ENCODE assay signal across 14 cellular contexts in the genomic region with DNA sequence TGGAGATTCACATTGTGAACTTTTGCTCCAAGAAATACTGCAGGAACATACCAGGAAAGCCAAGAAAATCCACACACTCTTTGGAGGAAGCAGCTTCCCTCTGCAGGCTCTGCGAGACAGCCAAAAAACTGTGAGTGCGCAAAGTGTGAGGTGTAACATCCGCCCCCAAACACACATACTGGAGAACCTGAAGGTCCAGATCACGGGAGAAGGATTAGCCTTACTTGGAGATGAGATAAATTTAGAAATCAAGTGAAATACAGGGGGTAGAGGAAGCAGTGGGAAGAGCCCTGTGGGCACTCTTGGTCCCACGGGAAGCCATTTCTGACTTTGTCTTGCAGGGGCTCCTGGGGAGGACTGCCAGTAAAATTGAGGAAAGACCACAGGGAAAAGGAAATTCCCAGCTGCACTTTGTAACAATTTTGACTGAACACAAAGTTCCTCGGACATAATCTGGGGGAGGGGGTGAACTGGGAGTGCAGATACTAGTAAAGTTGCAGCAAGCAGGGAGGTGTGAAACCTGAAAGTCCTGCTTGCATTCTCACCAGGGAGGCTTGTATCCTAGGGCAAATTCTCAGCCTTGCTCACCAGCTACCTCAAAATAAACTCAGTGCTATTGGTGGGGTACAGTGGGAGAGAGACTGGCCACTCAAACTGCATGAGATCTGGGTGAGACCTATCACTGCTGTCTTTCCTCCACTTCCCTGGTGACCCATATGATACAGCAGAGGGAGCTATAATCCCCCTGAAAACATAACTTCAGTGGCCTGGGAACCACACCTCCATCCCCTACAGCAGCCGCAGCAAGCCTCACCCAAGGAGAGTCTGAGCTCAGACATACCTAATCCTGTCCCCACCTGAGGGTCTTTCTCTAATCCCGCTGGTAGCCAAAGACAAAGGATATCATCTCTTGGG.
DNase-seq lines count a peak whose midpoint lies in the region; ATAC-seq and TF ChIP-seq lines count a peak whose summit lies in the region.
"Had no signal": no experiment of that assay in that cellular context is flagged by ENCODE, and none has a peak within 500 bp of the region (broad histone marks: within the 10 kb centered on the region; RNA-seq: fewer than 3 reads in every experiment).

No MANE protein-coding gene starts in this region.

- no peak overlapping the region for H3K27ac ChIP-seq in left lung

- H3K4me1 ChIP-seq in Loucy (ENCODE audit: insufficient read depth, low read length, poor library complexity, severe bottlenecking) (no peaks in the 10 kb centered on the region), mucosa of descending colon (ENCODE audit: low read depth) (no peaks in the 10 kb centered on the region), left lung (no peaks in the 10 kb centered on the region)

- peaks cover 16% of the 10 kb centered on the region for H3K36me3 Mint-ChIP-seq in chondrocyte (ENCODE audit: low read depth)

- H3K27me3 Mint-ChIP-seq in chondrocyte (ENCODE audit: low read depth) = peaks cover 10% of the 10 kb centered on the region

- H4K20me1 ChIP-seq in Loucy (ENCODE audit: insufficient read depth, low read length, poor library complexity, severe bottlenecking) = no peaks in the 10 kb centered on the region

- TF ChIP-seq CTCF in GM06990 (IDR thresholded peaks at IDR 0.05; ENCODE audit: insufficient read depth, low read length, poor library complexity, severe bottlenecking) (peak; percentile 16), Loucy (conservative IDR thresholded peaks at IDR 0.05; ENCODE audit: low read length) (peak; percentile 53), chondrocyte (IDR thresholded peaks at IDR 0.05) (peak; percentile 50), mucosa of descending colon (IDR thresholded peaks at IDR 0.05) (no peak), left lung (IDR thresholded peaks at IDR 0.05) (no peak)

- no peaks in the 10 kb centered on the region for H3K9me2 ChIP-seq in Loucy (replicated peaks; ENCODE audit: low read depth, low read length)

- no peak for TF ChIP-seq POLR2A in GM18505 (IDR thresholded peaks at IDR 0.05; ENCODE audit: borderline replicate concordance, extremely low read depth, insufficient read depth, insufficient read length)

- no peak overlapping the region for H3K27ac Mint-ChIP-seq in chondrocyte (ENCODE audit: unreplicated experiment)
- H3K27ac Mint-ChIP-seq: effector memory CD8-positive, alpha-beta T cell; stimulated activated naive CD8-positive, alpha-beta T cell treated with anti-CD3 and anti-CD28 coated beads, Interleukin-15, amount 100 ng/mL, for 72 hours had no signal

- DNase-seq in GM06990 (ENCODE audit: extremely low read depth, insufficient read length) = no peak
- DNase-seq in chondrocyte (ENCODE audit: low spot score) = no peak
- no peak for DNase-seq in mucosa of descending colon
- DNase-seq in left lung = no peak
- DNase-seq: activated T-cell treated with anti-CD3 and anti-CD28 coated beads for 4 hours; COR-L47; effector memory CD8-positive, alpha-beta T cell; NCI-H1048; SHP77; stimulated activated naive CD8-positive, alpha-beta T cell treated with anti-CD3 and anti-CD28 coated beads, Interleukin-15, amount 100 ng/mL, for 72 hours had no signal

- no peak overlapping the region for H3K4me2 ChIP-seq in Loucy (ENCODE audit: low read depth, low read length, poor library complexity, severe bottlenecking)

- ATAC-seq in mucosa of descending colon (peak; percentile 26), GM21515 (IDR thresholded peaks at IDR 0.05; ENCODE audit: unreplicated experiment) (no peak), left lung (no peak), GM18505 (IDR thresholded peaks at IDR 0.05; ENCODE audit: unreplicated experiment) (no peak), GM18517 (IDR thresholded peaks at IDR 0.05; ENCODE audit: unreplicated experiment) (no peak)
- ATAC-seq: effector memory CD8-positive, alpha-beta T cell; stimulated activated naive CD8-positive, alpha-beta T cell treated with anti-CD3 and anti-CD28 coated beads, Interleukin-15, amount 100 ng/mL, for 72 hours had no signal

- peaks cover 34% of the 10 kb centered on the region for H3K9me3 Mint-ChIP-seq in chondrocyte (ENCODE audit: low read depth)

- H3K9me3 ChIP-seq in Loucy (ENCODE audit: insufficient read depth, low read depth, low read length) (no peaks in the 10 kb centered on the region), mucosa of descending colon (peaks cover 13% of the 10 kb centered on the region), left lung (peaks cover 0 to 26% of the 10 kb centered on the region in 2 donors)

- H3K36me3 ChIP-seq in GM06990 (ENCODE audit: control insufficient read depth, insufficient read depth, low read length) = no peaks in the 10 kb centered on the region
- H3K36me3 ChIP-seq in Loucy (ENCODE audit: insufficient read depth, low read length) = no peaks in the 10 kb centered on the region
- H3K36me3 ChIP-seq in mucosa of descending colon (ENCODE audit: low read depth) = no peaks in the 10 kb centered on the region
- H3K36me3 ChIP-seq in left lung = no peaks in the 10 kb centered on the region

- H3K27me3 ChIP-seq in GM06990 (replicated peaks; ENCODE audit: control insufficient read depth, insufficient read depth, low read length) (no peaks in the 10 kb centered on the region), Loucy (ENCODE audit: insufficient read depth, low read length, poor library complexity, severe bottlenecking) (no peaks in the 10 kb centered on the region), left lung (no peaks in the 10 kb centered on the region)

- peak overlapping the region; percentile 35; the same call in 1 of the 2 replicates for H2AFZ ChIP-seq in Loucy (ENCODE audit: low read length)

- peaks cover 17% of the 10 kb centered on the region for H3K4me1 Mint-ChIP-seq in chondrocyte (ENCODE audit: low read depth)
- H3K4me1 Mint-ChIP-seq: stimulated activated naive CD8-positive, alpha-beta T cell treated with anti-CD3 and anti-CD28 coated beads, Interleukin-15, amount 100 ng/mL, for 72 hours had no signal

- H3K9ac ChIP-seq in Loucy (ENCODE audit: low read depth, low read length, poor library complexity, severe bottlenecking) = no peak overlapping the region

- intact Hi-C loops in mucosa of descending colon (cut with DNase I, micrococcal nuclease) (no loop called here), left lung (cut with DNase I) (no loop called here)

- H3K79me2 ChIP-seq in Loucy (ENCODE audit: insufficient read depth, low read length) = no peaks in the 10 kb centered on the region

- no peaks in the 10 kb centered on the region for H3F3A ChIP-seq in Loucy (ENCODE audit: low read depth)

- H3K4me3 ChIP-seq in GM06990 (replicated peaks; ENCODE audit: low read depth, low read length) = no peak overlapping the region
- no peak overlapping the region for H3K4me3 ChIP-seq in Loucy (ENCODE audit: low read length, poor library complexity, severe bottlenecking)
- H3K4me3 ChIP-seq in mucosa of descending colon = no peak overlapping the region
- no peak overlapping the region for H3K4me3 ChIP-seq in left lung

- H3K4me3 Mint-ChIP-seq in chondrocyte (ENCODE audit: unreplicated experiment) = no peak overlapping the region
- H3K4me3 Mint-ChIP-seq: effector memory CD8-positive, alpha-beta T cell; stimulated activated naive CD8-positive, alpha-beta T cell treated with anti-CD3 and anti-CD28 coated beads, Interleukin-15, amount 100 ng/mL, for 72 hours had no signal

Comparison
In these comparisons a context has a peak if more than half of its experiments do, and no peak if none do; other contexts are left out.
1. CTCF ChIP-seq: peak in GM06990 (single experiment), Loucy (single experiment) and chondrocyte (single experiment); none in mucosa of descending colon (single experiment) and left lung (0 of 2).